ENCODE assay signal across 14 cellular contexts in genomic region chr3:64184621-64185020, GRCh38. TPM values are rescaled to one million over a fixed set of nuclear protein-coding genes. Genes with fewer than 3 reads are reported as not detected.
DNase-seq lines count a peak whose midpoint lies in the region; ATAC-seq and TF ChIP-seq lines count a peak whose summit lies in the region.
"Had no signal": no experiment of that assay in that cellular context is flagged by ENCODE, and none has a peak within 500 bp of the region (broad histone marks: within the 10 kb centered on the region; RNA-seq: fewer than 3 reads in every experiment).

No MANE protein-coding gene starts in this region.

- in situ Hi-C loops in astrocyte of the spinal cord (cut with HindIII; ENCODE audit: low sequenced_read_pairs) = no loop called here

- H3K27me3 ChIP-seq in foreskin keratinocyte (no peaks in the 10 kb centered on the region), stomach (no peaks in the 10 kb centered on the region)

- 70 to 88% (median 83%) methylated on average over 3 of the region's 3 CpGs for WGBS in stomach, 5 donors

- H3K27ac ChIP-seq in foreskin keratinocyte (peak overlapping the region; percentile 82), stomach (peak overlapping the region in 3 of 5 donors; percentile 17 to 74 (median 56))

- H3K4me1 ChIP-seq in foreskin keratinocyte (peaks cover 50% of the 10 kb centered on the region), stomach (peaks cover 20 to 46% (median 32%) of the 10 kb centered on the region in 4 donors)

- intact Hi-C loops in stomach (cut with DNase I; ENCODE audit: low total_unique reads) = no loop called here

- H3K36me3 ChIP-seq in stomach = no peaks in the 10 kb centered on the region

- ATAC-seq in foreskin keratinocyte = peak; percentile 5
- ATAC-seq in HG03378 (IDR thresholded peaks at IDR 0.05; ENCODE audit: unreplicated experiment) = no peak
- ATAC-seq: activated T-cell treated with anti-CD3 and anti-CD28 coated beads, Interleukin-2, amount 50 U/mL, for 72 hours had no signal

- DNase-seq in HCEC 1CT (peak; percentile 82), astrocyte of the spinal cord (ENCODE audit: low read depth, low spot score) (peak; percentile 67), foreskin keratinocyte (peak; percentile 49 to 80), stomach (no peak), amygdala (lab: John Stamatoyannopoulos, UW) (no peak), NCI-H526 treated with DMSO at 0.1 percent for 48 hours (lab: John Stamatoyannopoulos, UW) (no peak)
- DNase-seq in activated naive CD4-positive, alpha-beta T cell treated with anti-CD3 and anti-CD28 coated beads, Interleukin-2, amount 50 U/mL, for 16 hours = no peak
- DNase-seq: activated CD4-positive, alpha-beta T cell treated with anti-CD3 and anti-CD28 coated beads for 4 hours; activated T-cell treated with anti-CD3 and anti-CD28 coated beads, Interleukin-2, amount 50 U/mL, for 72 hours; C1 segment of cervical spinal cord; endodermal cell; stimulated activated CD4-positive, alpha-beta T cell treated with anti-CD3 and anti-CD28 coated beads, Interleukin-1b, Interleukin-23, amount 100 ng/mL, for 48 hours had no signal

- TF ChIP-seq CTCF in astrocyte of the spinal cord (IDR thresholded peaks at IDR 0.05; ENCODE audit: low read depth, low read length) = no peak
- no peak for TF ChIP-seq CTCF in foreskin keratinocyte (conservative IDR thresholded peaks at IDR 0.05)
- no peak for TF ChIP-seq CTCF in stomach (IDR thresholded peaks at IDR 0.05)

- TF ChIP-seq POLR2A in stomach (IDR thresholded peaks at IDR 0.05) = no peak

- no peaks in the 10 kb centered on the region for H3K9me3 ChIP-seq in stomach

- no peak overlapping the region for H3K4me3 ChIP-seq in astrocyte of the spinal cord (ENCODE audit: low read depth, low read length)
- H3K4me3 ChIP-seq in stomach = no peak overlapping the region

- TF ChIP-seq EP300 in stomach (IDR thresholded peaks at IDR 0.05) = no peak

RNA-seq across cellular contexts. Expression of gene PRICKLE2, which starts 40.6 kb away (rescaled TPM):
- total RNA-seq in foreskin keratinocyte (6.3 and 8.4 TPM in 2 replicates), stomach (10 to 100 TPM; 10.7 to 59.1 (median 42.5) TPM)
- polyA plus RNA-seq in foreskin keratinocyte (1.2 TPM in 2 replicates), stomach (1 to 10 TPM; 3.7 to 4.0 (median 3.8) TPM)
- total RNA-seq: T-helper 1 cell treated with Interleukin-12 subunit alpha and Interleukin-12 subunit beta and Interleukin-4 antibody, amounts not matched to agents 30 ng/mL and 1 ng/mL, for 36 hours had no signal

Comparison
In these comparisons a context has a peak if more than half of its experiments do, and no peak if none do; other contexts are left out.
1. DNase-seq: peak in HCEC 1CT (single experiment), astrocyte of the spinal cord (single experiment) and foreskin keratinocyte (2 of 2); none in stomach (single experiment), amygdala (0 of 56), NCI-H526 treated with DMSO at 0.1 percent for 48 hours (single experiment) and activated naive CD4-positive, alpha-beta T cell treated with anti-CD3 and anti-CD28 coated beads, Interleukin-2, amount 50 U/mL, for 16 hours (single experiment).